15 cellular contexts compared by ENCODE assay signal in genomic region chr1:236808564-236809130, GRCh38. TPM values are rescaled to one million over a fixed set of nuclear protein-coding genes. Genes with fewer than 3 reads are reported as not detected.
A peak's percentile ranks its signal among the peaks of the same experiment; 100 is the strongest.
DNase-seq lines count a peak whose midpoint lies in the region; ATAC-seq, FAIRE-seq and TF ChIP-seq lines count a peak whose summit lies in the region.
"Had no signal": no experiment of that assay in that cellular context is flagged by ENCODE, and none has a peak within 500 bp of the region (broad histone marks: within the 10 kb centered on the region; RNA-seq: fewer than 3 reads in every experiment).

No MANE protein-coding gene starts in this region.

- no peak overlapping the region for H3K4me2 ChIP-seq in HepG2 (ENCODE audit: low read depth, low read length)

- in situ Hi-C loops in HepG2 (cut with HindIII; ENCODE audit: extremely low pct_ligation_motif_present, low pct_unique_long_range_greater_than_20kb) = no loop called here

- FAIRE-seq in HepG2 (lab: Jason Lieb, UNC) = no peak

- H3K9ac ChIP-seq in HepG2 (ENCODE audit: insufficient read depth, low read depth, low read length) = no peak overlapping the region

- CTCF ChIA-PET in HepG2 (lab: Yijun Ruan, JAX; ENCODE audit: low intra/inter-chr PET ratio, low total read pairs) = no interaction called here

- H3K4me3 ChIP-seq in AG10803 (ENCODE audit: low read length) = no peak overlapping the region
- H3K4me3 ChIP-seq in choroid plexus epithelial cell (ENCODE audit: low read depth, low read length) = no peak overlapping the region
- no peak overlapping the region for H3K4me3 ChIP-seq in HepG2 (replicated peaks in 1 of 3; ENCODE audit: insufficient read depth in 1 of 3, low read depth in 2 of 3, low read length in 3 of 3)

- H3K9me3 ChIP-seq in HepG2 (ENCODE audit: low read length) = no peaks in the 10 kb centered on the region

- no peaks in the 10 kb centered on the region for H4K20me1 ChIP-seq in HepG2 (ENCODE audit: insufficient read depth, low read length)

- no peaks in the 10 kb centered on the region for H3K27me3 ChIP-seq in HepG2 (ENCODE audit: control insufficient read depth in 1 of 2, insufficient read depth in 2 of 2, low read length in 2 of 2)

- no peak for TF ChIP-seq CTCF in AG10803 (conservative IDR thresholded peaks at IDR 0.05; ENCODE audit: low read length)
- TF ChIP-seq CTCF in choroid plexus epithelial cell (conservative IDR thresholded peaks at IDR 0.05; ENCODE audit: low read depth, low read length) = no peak
- TF ChIP-seq CTCF in HepG2 (CRISPR knock-in tag; IDR thresholded peaks at IDR 0.05) = no peak

- POLR2A ChIA-PET in HepG2 (lab: Yijun Ruan, JAX) = interaction anchor here (2.7 kb wide), 1 partner anchor 13 kb away, joined by 15 read pairs; the partner anchor contains the start of gene MTR

- peaks cover 8 to 84% of the 10 kb centered on the region in 2 experiments for H3K36me3 ChIP-seq in HepG2 (replicated peaks in 1 of 2; ENCODE audit: control insufficient read depth in 1 of 2, insufficient read depth in 2 of 2, low read length in 2 of 2)

- no peak for TF ChIP-seq POLR2A in HepG2 (IDR thresholded peaks at IDR 0.05; ENCODE audit: insufficient read depth in 1 of 2, low read depth in 2 of 2, low read length in 2 of 2)

- peaks cover 19% of the 10 kb centered on the region for H3K79me2 ChIP-seq in HepG2 (ENCODE audit: insufficient read depth, low read length)

- 89% methylated on average over 8 of the region's 8 CpGs for WGBS in HepG2 (ENCODE audit: low lambda C conversion rate)

- H3K27ac ChIP-seq in HepG2 (ENCODE audit: extremely low read length, insufficient read depth, low read length) (no peak overlapping the region), caudate nucleus (ENCODE audit: low read depth, low read length) (no peak overlapping the region)

- DNase-seq in AG10803 (ENCODE audit: low read depth) (peak; percentile 18), NCI-H1105 (lab: John Stamatoyannopoulos, UW) (peak; percentile 61), choroid plexus epithelial cell (ENCODE audit: low read depth) (peak; percentile 91), HepG2 (ENCODE audit: low spot score) (peak; percentile 17), SKM-1 treated with dmso at 0.1 percent for 144 hours (lab: John Stamatoyannopoulos, UW; ENCODE audit: unreplicated experiment) (no peak), dedifferentiated amniotic fluid mesenchymal stem cell (ENCODE audit: extremely low spot score) (no peak), caudate nucleus (lab: John Stamatoyannopoulos, UW) (no peak)
- DNase-seq: activated CD4-positive, alpha-beta T cell treated with anti-CD3 and anti-CD28 coated beads for 48 hours; activated T-cell treated with anti-CD3 and anti-CD28 coated beads, Interleukin-2, amount 50 U/mL, for 24 hours; Kasumi-1; midbrain; stimulated activated CD4-positive, alpha-beta T cell treated with anti-CD3 and anti-CD28 coated beads, Interleukin-2, amount 100 ng/mL, for 24 hours; T-helper 9 cell had no signal

- H3K4me1 ChIP-seq in HepG2 (ENCODE audit: insufficient read depth, low read length) = peaks cover 29% of the 10 kb centered on the region

- H2AFZ ChIP-seq in HepG2 (ENCODE audit: low read length) = no peak overlapping the region

- no peak for TF ChIP-seq RAD21 in HepG2 (CRISPR knock-in tag; IDR thresholded peaks at IDR 0.05)

- intact Hi-C loops in HepG2 (cut with micrococcal nuclease; ENCODE audit: unreplicated experiment) = no loop called here

- no TSS peak for BruUV-seq in HepG2 (replicated peaks; lab: Mats Ljungman, UMichigan)

- ATAC-seq in HepG2 = no peak
- no peak for ATAC-seq in HG03378 (IDR thresholded peaks at IDR 0.05; ENCODE audit: unreplicated experiment)
- ATAC-seq: sciatic nerve had no signal

- TF ChIP-seq EP300 in HepG2 (IDR thresholded peaks at IDR 0.05; ENCODE audit: low read depth in 2 of 2, low read length in 2 of 2) (no peak), HepG2 (CRISPR knock-in tag; IDR thresholded peaks at IDR 0.05; ENCODE audit: borderline replicate concordance) (no peak)

TF ChIP-seq in HepG2, 621 proteins besides CTCF, POLR2A, EP300 and RAD21:
- TF ChIP-seq EEA1 (CRISPR knock-in tag; IDR thresholded peaks at IDR 0.05; ENCODE audit: borderline replicate concordance) (no peak), TCF7 (IDR thresholded peaks at IDR 0.05; ENCODE audit: low read depth) (no peak), XBP1 (CRISPR knock-in tag; IDR thresholded peaks at IDR 0.05) (no peak), ETV6 (CRISPR knock-in tag; conservative IDR thresholded peaks at IDR 0.05) (no peak), KDM2A (CRISPR knock-in tag; IDR thresholded peaks at IDR 0.05; ENCODE audit: borderline replicate concordance, low read depth) (no peak), ZNF468 (CRISPR knock-in tag; IDR thresholded peaks at IDR 0.05) (no peak), ZNF451 (CRISPR knock-in tag; IDR thresholded peaks at IDR 0.05) (no peak), ZNF574 (CRISPR knock-in tag; IDR thresholded peaks at IDR 0.05) (no peak), HES4 (CRISPR knock-in tag; IDR thresholded peaks at IDR 0.05; ENCODE audit: borderline replicate concordance) (no peak), SMARCC2 (IDR thresholded peaks at IDR 0.05) (no peak), ZNF484 (CRISPR knock-in tag; IDR thresholded peaks at IDR 0.05; ENCODE audit: borderline replicate concordance, low read depth) (no peak), ZNF577 (CRISPR knock-in tag; IDR thresholded peaks at IDR 0.05; ENCODE audit: borderline replicate concordance, low read depth) (no peak), CHD4 (IDR thresholded peaks at IDR 0.05; ENCODE audit: borderline replicate concordance, low read length) (no peak), ZNF136 (CRISPR knock-in tag; IDR thresholded peaks at IDR 0.05; ENCODE audit: low read depth) (no peak), MIER2 (CRISPR knock-in tag; IDR thresholded peaks at IDR 0.05) (no peak), ZNF383 (CRISPR knock-in tag; IDR thresholded peaks at IDR 0.05; ENCODE audit: borderline replicate concordance) (no peak), TAF1 (CRISPR knock-in tag; IDR thresholded peaks at IDR 0.05) (no peak)
- TF ChIP-seq, protein P1, sequence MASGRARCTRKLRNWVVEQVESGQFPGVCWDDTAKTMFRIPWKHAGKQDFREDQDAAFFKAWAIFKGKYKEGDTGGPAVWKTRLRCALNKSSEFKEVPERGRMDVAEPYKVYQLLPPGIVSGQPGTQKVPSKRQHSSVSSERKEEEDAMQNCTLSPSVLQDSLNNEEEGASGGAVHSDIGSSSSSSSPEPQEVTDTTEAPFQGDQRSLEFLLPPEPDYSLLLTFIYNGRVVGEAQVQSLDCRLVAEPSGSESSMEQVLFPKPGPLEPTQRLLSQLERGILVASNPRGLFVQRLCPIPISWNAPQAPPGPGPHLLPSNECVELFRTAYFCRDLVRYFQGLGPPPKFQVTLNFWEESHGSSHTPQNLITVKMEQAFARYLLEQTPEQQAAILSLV (CRISPR knock-in tag; IDR thresholded peaks at IDR 0.05; ENCODE audit: borderline replicate concordance) = no peak

RNA-seq across cellular contexts. Expression of gene MTR, which starts 13.6 kb away (rescaled TPM):
- total RNA-seq in HepG2 (2016; rRNA removed; fragmentation: Illumina TruSeq; extraction: Trizol) = 36.1 and 51.6 TPM in 2 replicates
- total RNA-seq in HepG2 (2016; cell fraction: cytosol; rRNA removed; fragmentation: Illumina TruSeq; extraction: Trizol; ENCODE audit: low read depth) = 12.0 and 14.3 TPM in 2 replicates
- total RNA-seq in HepG2 (2016; cell fraction: insoluble cytoplasmic fraction; rRNA removed; fragmentation: Illumina TruSeq; extraction: Trizol) = 32.8 and 45.8 TPM in 2 replicates
- total RNA-seq in HepG2 (2016; cell fraction: membrane; rRNA removed; fragmentation: Illumina TruSeq; extraction: Trizol) = 9.2 and 11.7 TPM in 2 replicates
- total RNA-seq in HepG2 (2016; cell fraction: nucleus; rRNA removed; fragmentation: Illumina TruSeq; extraction: Trizol) = 34.1 and 35.4 TPM in 2 replicates
- 14.4 and 16.3 TPM in 2 replicates for polyA plus RNA-seq in HepG2 (2011; rRNA removed)
- polyA plus RNA-seq in HepG2 (2011; cell fraction: cytosol; rRNA removed) = 6.7 and 8.5 TPM in 2 replicates
- polyA plus RNA-seq in HepG2 (2011; cell fraction: nucleus; rRNA removed) = 20.7 and 23.7 TPM in 2 replicates
- polyA plus RNA-seq in HepG2 (2012) = 13.2 and 25.7 TPM in 2 replicates
- polyA plus RNA-seq in HepG2 (2016; cell fraction: cytosol; fragmentation: Illumina TruSeq; extraction: Trizol; ENCODE audit: low read depth) = 0.38 and 0.40 TPM in 2 replicates
- 13.0 and 15.2 TPM in 2 replicates for polyA plus RNA-seq in HepG2 (2016; cell fraction: insoluble cytoplasmic fraction; fragmentation: Illumina TruSeq; extraction: Trizol; ENCODE audit: low read depth)
- 1.4 and 1.5 TPM in 2 replicates for polyA plus RNA-seq in HepG2 (2016; cell fraction: membrane; fragmentation: Illumina TruSeq; extraction: Trizol; ENCODE audit: low read depth)
- polyA plus RNA-seq in HepG2 (2016; cell fraction: nucleus; fragmentation: Illumina TruSeq; extraction: Trizol; ENCODE audit: insufficient read depth, low read depth) = 23.5 and 24.6 TPM in 2 replicates
- polyA minus RNA-seq in HepG2 (2011; rRNA and poly(A)+ RNA removed; ENCODE audit: low replicate concordance) = 22.9 and 26.2 TPM in 2 replicates
- 29.8 and 33.5 TPM in 2 replicates for polyA minus RNA-seq in HepG2 (2011; cell fraction: cytosol; rRNA and poly(A)+ RNA removed)
- polyA minus RNA-seq in HepG2 (2011; cell fraction: nucleus; rRNA and poly(A)+ RNA removed) = 54.3 and 66.4 TPM in 2 replicates

Comparison
In these comparisons a context has a peak if more than half of its experiments do, and no peak if none do; other contexts are left out.
1. DNase-seq: peak in AG10803 (single experiment), NCI-H1105 (single experiment), choroid plexus epithelial cell (single experiment) and HepG2 (single experiment); none in SKM-1 treated with dmso at 0.1 percent for 144 hours (single experiment), dedifferentiated amniotic fluid mesenchymal stem cell (single experiment) and caudate nucleus (0 of 61).